In genomic region chr2:46540496-46541342, GRCh38 we compare ENCODE assay signal across 8 cellular contexts.
DNase-seq lines count a peak whose midpoint lies in the region.

No MANE protein-coding gene starts in this region.

- peaks cover 6% of the 10 kb centered on the region for H3K4me1 ChIP-seq in iPS-15b (ENCODE audit: control insufficient read depth, insufficient read depth, low read length)
- peaks cover 3 to 64% (median 45%) of the 10 kb centered on the region in 5 donors for H3K4me1 ChIP-seq in subcutaneous abdominal adipose tissue (ENCODE audit: control insufficient read depth in 5 of 5, insufficient read depth in 5 of 5, low read length in 5 of 5)

- H3K27ac ChIP-seq in subcutaneous abdominal adipose tissue (ENCODE audit: low read depth, low read length): peak overlapping the region; percentile 83

- no peaks in the 10 kb centered on the region for H3K9me3 ChIP-seq in iPS-15b (ENCODE audit: control insufficient read depth, insufficient read depth, low read length)
- no peaks in the 10 kb centered on the region for H3K9me3 ChIP-seq in subcutaneous abdominal adipose tissue (ENCODE audit: control insufficient read depth in 5 of 5, low read length in 5 of 5)

- H3K36me3 Mint-ChIP-seq in activated T-cell treated with anti-CD3 and anti-CD28 coated beads, Interleukin-2, amount 50 U/mL, for 24 hours (ENCODE audit: low read depth): no peaks in the 10 kb centered on the region

- H3K27ac Mint-ChIP-seq in activated T-cell treated with anti-CD3 and anti-CD28 coated beads, Interleukin-2, amount 50 U/mL, for 24 hours: no peak overlapping the region

- peak overlapping the region; percentile 69 for H3K4me3 ChIP-seq in iPS-15b (ENCODE audit: low read depth, low read length)
- no peak overlapping the region for H3K4me3 ChIP-seq in subcutaneous abdominal adipose tissue (ENCODE audit: low read depth in 1 of 5, low read length in 5 of 5)

- no peak for DNase-seq in activated T-cell treated with anti-CD3 and anti-CD28 coated beads, Interleukin-2, amount 50 U/mL, for 24 hours
- no peak for DNase-seq in activated T-cell treated with anti-CD3 and anti-CD28 coated beads for 4 hours
- peak; percentile 50 for DNase-seq in amniotic epithelial cell (ENCODE audit: low read depth)
- DNase-seq in NCI-H2227 treated with DMSO at 0.1 percent for 48 hours (lab: John Stamatoyannopoulos, UW): no peak
- no peak for DNase-seq in NCI-H1436 treated with DMSO at 0.1 percent for 48 hours (lab: John Stamatoyannopoulos, UW)
- no peak for DNase-seq in NCI-H510A treated with DMSO at 0.1 percent for 48 hours (lab: John Stamatoyannopoulos, UW)

- no peaks in the 10 kb centered on the region for H3K9me3 Mint-ChIP-seq in activated T-cell treated with anti-CD3 and anti-CD28 coated beads, Interleukin-2, amount 50 U/mL, for 24 hours

- H3K4me3 Mint-ChIP-seq in activated T-cell treated with anti-CD3 and anti-CD28 coated beads, Interleukin-2, amount 50 U/mL, for 24 hours: peak overlapping the region; percentile 83

- no peaks in the 10 kb centered on the region for H3K27me3 Mint-ChIP-seq in activated T-cell treated with anti-CD3 and anti-CD28 coated beads, Interleukin-2, amount 50 U/mL, for 24 hours

- peaks cover 81% of the 10 kb centered on the region for H3K4me1 Mint-ChIP-seq in activated T-cell treated with anti-CD3 and anti-CD28 coated beads, Interleukin-2, amount 50 U/mL, for 24 hours (ENCODE audit: low read depth)

- H3K36me3 ChIP-seq in iPS-15b (ENCODE audit: control insufficient read depth, insufficient read depth, low read length) (no peaks in the 10 kb centered on the region), subcutaneous abdominal adipose tissue (ENCODE audit: control insufficient read depth in 5 of 5, insufficient read depth in 5 of 5, low read length in 5 of 5) (peaks cover 0 to 4% (median 0%) of the 10 kb centered on the region in 5 donors)

- H3K9ac ChIP-seq in iPS-15b (ENCODE audit: low read depth, low read length): no peak overlapping the region
- H3K9ac ChIP-seq in subcutaneous abdominal adipose tissue (ENCODE audit: low read length in 5 of 5): peak overlapping the region in 1 of 5 donors; percentile 68

- no peaks in the 10 kb centered on the region for H3K27me3 ChIP-seq in iPS-15b (ENCODE audit: control insufficient read depth, insufficient read depth, low read length)
- H3K27me3 ChIP-seq in subcutaneous abdominal adipose tissue (ENCODE audit: control insufficient read depth in 5 of 5, insufficient read depth in 4 of 5, low read length in 5 of 5): no peaks in the 10 kb centered on the region
